In the genomic region with DNA sequence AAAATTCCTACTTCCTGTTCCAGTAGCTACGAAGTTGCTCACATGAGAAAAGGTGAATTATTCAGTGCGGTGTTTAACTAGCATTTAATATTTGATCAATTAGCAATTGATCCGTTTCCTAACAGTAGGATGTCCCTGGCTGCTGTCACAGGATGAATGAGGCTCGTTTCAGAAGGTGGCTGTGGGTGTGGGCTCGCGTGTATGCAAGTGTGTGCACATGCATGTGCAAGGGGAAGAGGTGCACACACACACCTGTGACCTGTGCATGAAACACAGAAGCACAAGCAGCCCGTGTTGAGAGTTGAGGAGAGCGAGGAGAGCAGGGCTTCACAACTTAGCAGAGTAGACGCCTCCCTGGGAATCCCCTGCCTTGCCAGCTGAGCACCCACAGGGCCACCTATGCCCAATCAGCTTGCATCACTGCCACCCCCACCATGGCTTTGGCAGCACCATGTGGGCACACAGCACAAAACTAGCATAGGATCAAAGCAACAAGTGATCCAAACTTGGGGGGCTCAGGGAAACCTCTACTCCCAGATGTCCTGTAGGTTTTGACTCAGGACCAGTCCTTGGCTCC, we compare ENCODE assay signal across 2 cellular contexts.
TF ChIP-seq lines count a peak whose summit lies in the region.

No MANE protein-coding gene starts in this region.

TF ChIP-seq in HEK293, 187 proteins besides CTCF, POLR2A, EP300 and RAD21 (continued from another document):
- TF ChIP-seq SCRT2 (tag by site-specific recombination; IDR thresholded peaks at IDR 0.05) (0 out of 2 replicates have a peak, but pooled peaks have one; percentile 39), ZNF132 (tag by site-specific recombination; IDR thresholded peaks at IDR 0.05; ENCODE audit: borderline replicate concordance) (no peak)

TF ChIP-seq in HEK293T, 16 proteins besides CTCF, POLR2A, EP300 and RAD21 (continued from another document):
- no peak for TF ChIP-seq HDGF (IDR thresholded peaks at IDR 0.05; ENCODE audit: borderline replicate concordance)
- no peak for TF ChIP-seq SP1 (IDR thresholded peaks at IDR 0.05)
- TF ChIP-seq CTBP1 (IDR thresholded peaks at IDR 0.05; ENCODE audit: borderline replicate concordance): no peak
- TF ChIP-seq FOXA1 (IDR thresholded peaks at IDR 0.05): no peak
- no peak for TF ChIP-seq ELF4 (IDR thresholded peaks at IDR 0.05)
